Comparison of ENCODE assay signal across 1 cellular context in genomic region chr3:29693863-29694262, GRCh38.
A peak's percentile ranks its signal among the peaks of the same experiment; 100 is the strongest.
TF ChIP-seq lines count a peak whose summit lies in the region.

No MANE protein-coding gene starts in this region.

TF ChIP-seq in SK-N-SH, 30 proteins besides CTCF, POLR2A, EP300 and RAD21 (continued from another document):
- TF ChIP-seq REST (IDR thresholded peaks at IDR 0.05; ENCODE audit: low read depth, low read length) (0 out of 2 replicates have a peak, but pooled peaks have one; percentile 53), GATA2 (CRISPR knock-in tag; IDR thresholded peaks at IDR 0.05) (no peak), FOSL2 (IDR thresholded peaks at IDR 0.05; ENCODE audit: borderline replicate concordance, low read depth) (peak; percentile 85), POLR2AphosphoS5 (IDR thresholded peaks at IDR 0.05; ENCODE audit: low read depth, low read length) (peak; percentile 92), FOXM1 (IDR thresholded peaks at IDR 0.05; ENCODE audit: low read depth) (peak; percentile 77; the same call in 1 of the 2 replicates), TAF1 (IDR thresholded peaks at IDR 0.05; ENCODE audit: borderline replicate concordance, low read depth, low read length) (peak; percentile 52; the same call in 1 of the 2 replicates), CHD2 (IDR thresholded peaks at IDR 0.05; ENCODE audit: low read length, partially characterized antibody) (peak; percentile 8), ELF1 (IDR thresholded peaks at IDR 0.05) (no peak; the same call in 1 of the 2 replicates), MEF2A (IDR thresholded peaks at IDR 0.05; ENCODE audit: borderline replicate concordance, low read depth) (peak; percentile 66; the same call in 1 of the 2 replicates), ZBTB33 (IDR thresholded peaks at IDR 0.05; ENCODE audit: borderline replicate concordance, low read depth) (peak; percentile 80; the same call in 1 of the 2 replicates), TEAD4 (IDR thresholded peaks at IDR 0.05; ENCODE audit: borderline replicate concordance, insufficient read depth) (peak; percentile 100), NFIC (IDR thresholded peaks at IDR 0.05; ENCODE audit: borderline replicate concordance) (peak; percentile 95), FOXJ3 (CRISPR knock-in tag; IDR thresholded peaks at IDR 0.05) (no peak), EZH2phosphoT487 (IDR thresholded peaks at IDR 0.05; ENCODE audit: borderline replicate concordance, low read depth) (no peak), TCF12 (IDR thresholded peaks at IDR 0.05) (peak; percentile 99), IRF3 (IDR thresholded peaks at IDR 0.05; ENCODE audit: low read depth, low read length) (no peak)
